Comparison of ENCODE assay signal across 21 cellular contexts in genomic region chr20:37937686-37938085, GRCh38. TPM values are rescaled to one million over a fixed set of nuclear protein-coding genes. Genes with fewer than 3 reads are reported as not detected.
"Had no signal": no experiment of that assay in that cellular context is flagged by ENCODE, and none has a peak within 500 bp of the region (broad histone marks: within the 10 kb centered on the region; RNA-seq: fewer than 3 reads in every experiment).

No MANE protein-coding gene starts in this region.

- H3K27ac ChIP-seq: colonic mucosa, gastrocnemius medialis, lower lobe of right lung, ovary, psoas muscle, sigmoid colon, stomach, thyroid gland, vagina had no signal

- H3K36me3 ChIP-seq: colonic mucosa, gastrocnemius medialis, lower lobe of right lung, ovary, sigmoid colon, stomach, thyroid gland, vagina had no signal

- H3K4me1 ChIP-seq: colonic mucosa, gastrocnemius medialis, lower lobe of right lung, psoas muscle, sigmoid colon, stomach, thyroid gland, vagina had no signal

- H3K4me3 ChIP-seq: colonic mucosa, gastrocnemius medialis, lower lobe of right lung, mucosa of descending colon, ovary, psoas muscle, sigmoid colon, stomach, thyroid gland, vagina had no signal

- H3K27me3 ChIP-seq: colonic mucosa, ovary, sigmoid colon, stomach, thyroid gland, vagina had no signal

- ATAC-seq: effector memory CD8-positive, alpha-beta T cell; gastrocnemius medialis; left ventricle myocardium superior; lower lobe of right lung; mucosa of descending colon; naive thymus-derived CD4-positive, alpha-beta T cell; psoas muscle; right cardiac atrium; stimulated activated naive B cell treated with anti-CD40 and anti-IgM and Interleukin-4, amounts not matched to agents 10 μg/mL and 1 μg/mL and 100 μg/mL, for 72 hours had no signal

- DNase-seq: colonic mucosa; dermis blood vessel endothelial cell; effector memory CD8-positive, alpha-beta T cell; head of caudate nucleus; left ventricle myocardium superior; lower lobe of right lung; mucosa of descending colon; naive thymus-derived CD4-positive, alpha-beta T cell; occipital lobe; ovary; psoas muscle; right cardiac atrium; sigmoid colon; stimulated activated CD4-positive, alpha-beta T cell treated with anti-CD3 and anti-CD28 coated beads, Interleukin-4, amount 100 ng/mL, for 4 hours; stimulated activated naive B cell treated with anti-CD40 and anti-IgM and Interleukin-4, amounts not matched to agents 10 μg/mL and 1 μg/mL and 100 μg/mL, for 72 hours; stomach; thyroid gland; trophoblast cell had no signal

- H3K9me3 ChIP-seq: colonic mucosa, gastrocnemius medialis, lower lobe of right lung, mucosa of descending colon, ovary, psoas muscle, sigmoid colon, stomach, thyroid gland, vagina had no signal

RNA-seq across cellular contexts. Expression of gene VSTM2L, which starts 34.8 kb away (rescaled TPM):
- total RNA-seq: skeletal muscle tissue, vagina had no signal
- polyA plus RNA-seq: naive thymus-derived CD4-positive, alpha-beta T cell had no signal
